ENCODE assay signal across 14 cellular contexts in the genomic region with DNA sequence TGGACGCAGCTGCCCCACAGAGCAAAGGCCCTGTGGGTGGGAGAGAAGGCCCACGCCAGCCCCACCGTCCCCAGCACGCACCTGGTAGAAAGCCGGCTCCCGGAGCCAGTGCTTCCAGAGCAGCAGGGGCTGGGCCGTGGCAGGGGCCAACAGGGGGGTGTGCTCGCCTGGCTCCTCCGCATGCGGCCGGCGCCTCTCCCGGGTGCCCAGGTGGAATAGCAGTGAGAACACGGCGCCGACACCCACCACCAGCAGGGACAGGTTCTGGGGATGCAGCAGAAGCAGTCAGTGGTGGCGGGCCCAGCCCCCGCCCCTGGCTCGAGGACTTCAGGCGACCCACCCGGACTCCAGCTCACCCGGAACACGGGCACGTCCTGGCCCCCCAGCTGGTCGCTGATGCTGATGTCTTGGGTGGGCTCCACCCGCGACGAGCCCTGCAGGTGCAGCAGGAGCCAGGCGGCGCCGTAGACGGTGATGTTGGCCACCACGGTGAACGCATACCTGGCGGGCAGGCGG. TPM values are rescaled to one million over a fixed set of nuclear protein-coding genes. Genes with fewer than 3 reads are reported as not detected.
"Had no signal": no experiment of that assay in that cellular context is flagged by ENCODE, and none has a peak within 500 bp of the region (broad histone marks: within the 10 kb centered on the region; RNA-seq: fewer than 3 reads in every experiment).

No MANE protein-coding gene starts in this region.

- H3K4me1 Mint-ChIP-seq: brain, WTC11 had no signal

- H3K27me3 ChIP-seq: esophagus muscularis mucosa, uterus had no signal

- H3K9me3 ChIP-seq: esophagus muscularis mucosa, psoas muscle, uterus had no signal

- H3K4me3 Mint-ChIP-seq: activated naive CD4-positive, alpha-beta T cell treated with anti-CD3 and anti-CD28 coated beads, Interleukin-2, amount 50 U/mL, for 24 hours; brain; central memory CD8-positive, alpha-beta T cell; naive thymus-derived CD8-positive, alpha-beta T cell; T-helper 17 cell; WTC11 had no signal

- ATAC-seq: left cardiac atrium, psoas muscle, sciatic nerve, T-helper 17 cell, WTC11 had no signal

- H3K4me3 ChIP-seq: esophagus muscularis mucosa, psoas muscle, uterus had no signal

- H3K36me3 ChIP-seq: uterus had no signal

- H3K4me1 ChIP-seq: psoas muscle, uterus had no signal

- H3K27ac Mint-ChIP-seq: activated T-helper 2 cell treated with anti-CD3 and anti-CD28 coated beads, Interferon-gamma antibody, Interleukin-2, Interleukin-4, amounts not matched to agents 10 μg/mL and 5 μg/mL and 100 μg/mL, durations not matched to agents 14 hours and 24 hours and 36 hours; brain; T-helper 17 cell; WTC11 had no signal

- H3K9me3 Mint-ChIP-seq: activated naive CD4-positive, alpha-beta T cell treated with anti-CD3 and anti-CD28 coated beads, Interleukin-2, amount 50 U/mL, for 24 hours; activated T-helper 2 cell treated with anti-CD3 and anti-CD28 coated beads, Interferon-gamma antibody, Interleukin-2, Interleukin-4, amounts not matched to agents 10 μg/mL and 5 μg/mL and 100 μg/mL, durations not matched to agents 14 hours and 24 hours and 36 hours; brain; central memory CD8-positive, alpha-beta T cell; naive thymus-derived CD8-positive, alpha-beta T cell; WTC11 had no signal

- H3K27me3 Mint-ChIP-seq: activated naive CD4-positive, alpha-beta T cell treated with anti-CD3 and anti-CD28 coated beads, Interleukin-2, amount 50 U/mL, for 24 hours; brain; central memory CD8-positive, alpha-beta T cell; naive thymus-derived CD8-positive, alpha-beta T cell; T-helper 17 cell had no signal

- H3K27ac ChIP-seq: esophagus muscularis mucosa, psoas muscle, uterus had no signal

- DNase-seq: left cardiac atrium, psoas muscle, T-helper 17 cell, uterus had no signal

RNA-seq across cellular contexts. Expression of gene TEKTIP1, which starts 8.9 kb away (rescaled TPM):
- total RNA-seq: esophagus muscularis mucosa, fibroblast of villous mesenchyme, lung microvascular endothelial cell had no signal
- polyA plus RNA-seq: psoas muscle had no signal
